Comparison of ENCODE assay signal across 31 cellular contexts in the genomic region with DNA sequence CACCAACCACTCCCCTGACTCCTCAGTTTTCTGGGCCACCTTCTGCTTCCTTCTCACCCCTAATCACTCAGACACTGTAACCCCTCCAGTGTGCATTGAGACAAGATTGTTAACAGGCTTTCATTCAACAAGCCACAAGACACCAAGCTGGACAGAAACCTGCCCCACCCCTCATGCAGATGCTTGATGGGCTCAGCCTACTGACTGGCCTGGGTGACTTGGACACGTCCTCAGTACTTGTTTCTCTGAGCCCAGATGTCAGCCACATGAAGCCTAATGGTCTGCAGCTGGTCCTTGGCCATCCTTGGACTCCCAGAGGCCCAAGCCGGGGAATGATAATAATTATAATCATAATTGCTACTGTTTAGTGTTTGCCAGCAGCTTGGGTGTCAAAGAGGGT.
"Had no signal": no experiment of that assay in that cellular context is flagged by ENCODE, and none has a peak within 500 bp of the region (broad histone marks: within the 10 kb centered on the region; RNA-seq: fewer than 3 reads in every experiment).

No MANE protein-coding gene starts in this region.

- H3K36me3 Mint-ChIP-seq: activated CD4-positive, alpha-beta memory T cell treated with anti-CD3 and anti-CD28 coated beads for 36 hours; activated naive CD4-positive, alpha-beta T cell treated with anti-CD3 and anti-CD28 coated beads, Interleukin-2, amount 10 ng/mL, durations not matched to agents 7 days and 5 days; activated naive CD8-positive, alpha-beta T cell; brain had no signal

- H3K4me1 Mint-ChIP-seq: activated CD4-positive, alpha-beta T cell treated with anti-CD3 and anti-CD28 coated beads, Interleukin-2, amount 10 ng/mL, durations not matched to agents 7 days and 5 days; activated naive CD4-positive, alpha-beta T cell treated with anti-CD3 and anti-CD28 coated beads, Interleukin-2, amount 10 ng/mL, durations not matched to agents 7 days and 5 days; activated naive CD8-positive, alpha-beta T cell treated with anti-CD3 and anti-CD28 coated beads, Interleukin-2, amount 50 U/mL, for 24 hours had no signal

- H3K4me2 ChIP-seq: SK-N-SH had no signal

- H3K9me3 Mint-ChIP-seq: activated CD4-positive, alpha-beta T cell treated with anti-CD3 and anti-CD28 coated beads, Interleukin-2, amount 10 ng/mL, durations not matched to agents 7 days and 5 days; activated naive CD4-positive, alpha-beta T cell treated with anti-CD3 and anti-CD28 coated beads, Interleukin-2, amount 10 ng/mL, durations not matched to agents 7 days and 5 days; activated naive CD8-positive, alpha-beta T cell treated with anti-CD3 and anti-CD28 coated beads, Interleukin-2, amount 50 U/mL, for 24 hours; activated T-cell treated with anti-CD3 and anti-CD28 coated beads, Interleukin-2, amount 50 U/mL, for 4 hours; activated T-helper 1 cell treated with anti-CD3 and anti-CD28 coated beads, Interleukin-12 subunit alpha, Interleukin-12 subunit beta, Interleukin-2, Interleukin-4 antibody, amounts not matched to agents 30 ng/mL and 10 ng/mL and 1 ng/mL, durations not matched to agents 14 hours and 24 hours and 36 hours; T-helper 1 cell treated with Interleukin-12 subunit alpha and Interleukin-12 subunit beta and Interleukin-4 antibody, amounts not matched to agents 30 μg/mL and 1 μg/mL, for 36 hours; T-helper 2 cell treated with Interferon-gamma antibody and Interleukin-4, amounts not matched to agents 5 μg/mL and 100 μg/mL, for 36 hours had no signal

- H3K27me3 Mint-ChIP-seq: activated naive CD8-positive, alpha-beta T cell treated with anti-CD3 and anti-CD28 coated beads, Interleukin-2, amount 50 U/mL, for 24 hours had no signal

- H3K27me3 ChIP-seq: MG63 had no signal

- H3K4me3 ChIP-seq: MG63, SJSA1 had no signal

- H3K4me1 ChIP-seq: SJSA1 had no signal

- H3K27ac ChIP-seq: SJSA1 had no signal

- H3K27ac Mint-ChIP-seq: activated CD4-positive, alpha-beta memory T cell treated with anti-CD3 and anti-CD28 coated beads for 36 hours; activated CD4-positive, alpha-beta T cell treated with anti-CD3 and anti-CD28 coated beads, Interleukin-2, amount 10 ng/mL, durations not matched to agents 7 days and 5 days; activated naive CD4-positive, alpha-beta T cell treated with anti-CD3 and anti-CD28 coated beads, Interleukin-2, amount 10 ng/mL, durations not matched to agents 7 days and 5 days; activated naive CD8-positive, alpha-beta T cell; activated naive CD8-positive, alpha-beta T cell treated with anti-CD3 and anti-CD28 coated beads, Interleukin-2, amount 50 U/mL, for 24 hours; activated T-helper 1 cell treated with anti-CD3 and anti-CD28 coated beads, Interleukin-12 subunit alpha, Interleukin-12 subunit beta, Interleukin-2, Interleukin-4 antibody, amounts not matched to agents 30 ng/mL and 10 ng/mL and 1 ng/mL, durations not matched to agents 14 hours and 24 hours and 36 hours; brain; T-helper 1 cell treated with Interleukin-12 subunit alpha and Interleukin-12 subunit beta and Interleukin-4 antibody, amounts not matched to agents 30 μg/mL and 1 μg/mL, for 36 hours; T-helper 2 cell treated with Interferon-gamma antibody and Interleukin-4, amounts not matched to agents 5 μg/mL and 100 μg/mL, for 36 hours had no signal

- DNase-seq: activated CD4-positive, alpha-beta memory T cell treated with anti-CD3 and anti-CD28 coated beads for 36 hours; activated CD4-positive, alpha-beta T cell treated with anti-CD3 and anti-CD28 coated beads, Interleukin-2, amount 10 ng/mL, durations not matched to agents 7 days and 5 days; activated CD8-positive, alpha-beta memory T cell treated with anti-CD3 and anti-CD28 coated beads, Interleukin-2, amount 50 U/mL, for 4 hours; activated effector memory CD4-positive, alpha-beta T cell treated with Interleukin-2 at 50 U/mL for 16 hours; activated naive CD4-positive, alpha-beta T cell treated with anti-CD3 and anti-CD28 coated beads, Interleukin-2, amount 10 ng/mL, durations not matched to agents 7 days and 5 days; activated naive CD8-positive, alpha-beta T cell treated with anti-CD3 and anti-CD28 coated beads, Interleukin-2, amount 50 U/mL, for 24 hours; activated T-cell treated with anti-CD3 and anti-CD28 coated beads for 4 hours; activated T-cell treated with anti-CD3 and anti-CD28 coated beads, Interleukin-2, amount 50 U/mL, for 4 hours; anterior cingulate cortex; caudate nucleus; cerebellar nuclear complex; Kasumi-1; KG1; MG63; NCI-H1048; NCI-H1105 treated with DMSO at 0.1 percent for 48 hours; NCI-H1436; NCI-H1694 treated with DMSO at 0.1 percent for 48 hours; NCI-H2029; NCI-H345; NCI-H526; NCI-H774; SHP77 treated with DMSO at 0.1 percent for 48 hours; SK-N-SH had no signal

- H3K36me3 ChIP-seq: MG63, SJSA1 had no signal

- ATAC-seq: activated naive CD8-positive, alpha-beta T cell treated with anti-CD3 and anti-CD28 coated beads, Interleukin-2, amount 50 U/mL, for 24 hours; activated T-cell treated with anti-CD3 and anti-CD28 coated beads, Interleukin-2, amount 50 U/mL, for 4 hours; Panc1 had no signal

- H3K9ac ChIP-seq: SK-N-SH had no signal

- H3K9me3 ChIP-seq: MG63, SJSA1, SK-N-SH had no signal

- H3K4me3 Mint-ChIP-seq: activated CD4-positive, alpha-beta memory T cell treated with anti-CD3 and anti-CD28 coated beads for 36 hours; activated CD4-positive, alpha-beta T cell treated with anti-CD3 and anti-CD28 coated beads, Interleukin-2, amount 10 ng/mL, durations not matched to agents 7 days and 5 days; activated naive CD4-positive, alpha-beta T cell treated with anti-CD3 and anti-CD28 coated beads, Interleukin-2, amount 10 ng/mL, durations not matched to agents 7 days and 5 days; activated naive CD8-positive, alpha-beta T cell; activated naive CD8-positive, alpha-beta T cell treated with anti-CD3 and anti-CD28 coated beads, Interleukin-2, amount 50 U/mL, for 24 hours; activated T-cell treated with anti-CD3 and anti-CD28 coated beads, Interleukin-2, amount 50 U/mL, for 4 hours; activated T-helper 1 cell treated with anti-CD3 and anti-CD28 coated beads, Interleukin-12 subunit alpha, Interleukin-12 subunit beta, Interleukin-2, Interleukin-4 antibody, amounts not matched to agents 30 ng/mL and 10 ng/mL and 1 ng/mL, durations not matched to agents 14 hours and 24 hours and 36 hours; brain; T-helper 1 cell treated with Interleukin-12 subunit alpha and Interleukin-12 subunit beta and Interleukin-4 antibody, amounts not matched to agents 30 μg/mL and 1 μg/mL, for 36 hours; T-helper 2 cell treated with Interferon-gamma antibody and Interleukin-4, amounts not matched to agents 5 μg/mL and 100 μg/mL, for 36 hours had no signal
